Comparison of ENCODE assay signal across 8 cellular contexts in the genomic region with DNA sequence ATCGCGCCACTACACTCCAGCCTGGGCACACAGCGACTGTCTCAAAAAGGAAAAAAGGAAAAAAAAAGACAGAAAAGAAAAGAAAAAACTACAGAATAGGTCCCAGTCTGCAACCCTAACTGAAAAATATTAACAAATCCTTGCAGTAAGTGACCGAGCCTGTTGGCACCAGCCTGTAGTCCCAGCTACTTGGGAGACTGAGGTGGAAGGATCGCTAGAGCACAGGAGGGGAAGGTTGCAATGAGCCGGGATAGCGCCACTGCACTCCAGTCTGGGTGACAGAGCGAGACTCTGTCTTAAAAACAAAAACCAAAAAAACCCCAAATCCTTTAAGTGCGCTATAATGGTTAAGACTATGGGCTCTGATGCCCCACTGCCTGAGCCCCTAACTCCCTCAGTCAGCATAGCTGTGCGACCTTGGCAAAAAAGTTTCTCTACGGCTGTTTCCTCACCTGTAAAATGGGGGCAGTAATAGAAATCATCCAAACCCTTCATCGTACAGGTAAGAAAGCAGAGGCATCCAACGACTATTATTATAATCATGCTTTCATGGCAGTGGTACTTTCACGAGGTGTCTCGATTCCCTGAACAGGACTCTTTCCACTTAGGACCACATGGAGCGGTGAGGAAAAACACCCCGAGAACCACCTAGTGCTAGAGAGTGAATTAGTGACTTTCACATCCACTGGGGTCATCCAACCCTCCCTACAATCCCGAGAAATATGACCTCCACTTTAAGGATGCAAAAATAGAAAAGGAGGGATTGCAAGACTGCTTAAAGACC. TPM values are rescaled to one million over a fixed set of nuclear protein-coding genes. Genes with fewer than 3 reads are reported as not detected.
A peak's percentile ranks its signal among the peaks of the same experiment; 100 is the strongest.
DNase-seq lines count a peak whose midpoint lies in the region; ATAC-seq and TF ChIP-seq lines count a peak whose summit lies in the region.

No MANE protein-coding gene starts in this region.

- H3K27me3 Mint-ChIP-seq in IgD-negative memory B cell (peaks cover 2% of the 10 kb centered on the region), immature natural killer cell (ENCODE audit: low read depth in 3 of 3) (peaks cover 13 to 18% (median 16%) of the 10 kb centered on the region in 3 donors)

- H3K36me3 Mint-ChIP-seq in IgD-negative memory B cell (peaks cover 5% of the 10 kb centered on the region), immature natural killer cell (peaks cover 0 to 10% (median 0%) of the 10 kb centered on the region in 3 donors)

- intact Hi-C loops in ascending aorta (cut with DNase I), result loop anchor here (1.0 to 5.0 kb wide), 5 partner anchors 33 to 261 kb away; partner anchors contain the start of genes HYCC1 and IL6

- H3K4me3 Mint-ChIP-seq in IgD-negative memory B cell (peak overlapping the region; percentile 98 to 100 (median 99)), immature natural killer cell (peak overlapping the region; percentile 99 to 100 (median 100))

- H3K27ac ChIP-seq in ascending aorta, result peak overlapping the region; percentile 67 to 80

- peak overlapping the region; percentile 74 to 86 for H3K4me3 ChIP-seq in ascending aorta

- H3K27ac Mint-ChIP-seq in IgD-negative memory B cell (peak overlapping the region; percentile 96 to 99 (median 99)), immature natural killer cell (peak overlapping the region; percentile 96 to 100 (median 100))

- DNase-seq in ELF-1 (ENCODE audit: low read depth, low spot score), result peak; percentile 55
- no peak for DNase-seq in ascending aorta (ENCODE audit: low spot score in 2 of 2)
- no peak for DNase-seq in immature natural killer cell
- DNase-seq in stimulated activated CD8-positive, alpha-beta memory T cell treated with anti-CD3 and anti-CD28 coated beads, Interleukin-4, amount 100 ng/mL, for 48 hours, result peak; percentile 31
- DNase-seq in GM13976 (ENCODE audit: low spot score), result no peak

- in situ Hi-C loops in GM13976 (cut with MboI; ENCODE audit: low sequenced_read_pairs, unreplicated experiment), result no loop called here

- TF ChIP-seq CTCF in ascending aorta (IDR thresholded peaks at IDR 0.05) (no peak), GM13976 (IDR thresholded peaks at IDR 0.05; ENCODE audit: borderline replicate concordance, control extremely low read depth, extremely low read depth, insufficient read depth, missing control alignments) (no peak)

- ATAC-seq in HG03439 (IDR thresholded peaks at IDR 0.05; ENCODE audit: unreplicated experiment) (no peak), HG03469 (IDR thresholded peaks at IDR 0.05; ENCODE audit: unreplicated experiment) (no peak)

- H3K9me3 Mint-ChIP-seq in IgD-negative memory B cell (no peaks in the 10 kb centered on the region), immature natural killer cell (no peaks in the 10 kb centered on the region)

- H3K4me1 Mint-ChIP-seq in IgD-negative memory B cell, result peaks cover 17 to 30% (median 20%) of the 10 kb centered on the region in 3 donors
- H3K4me1 Mint-ChIP-seq in immature natural killer cell, result peaks cover 34 to 63% of the 10 kb centered on the region in 2 donors

- H3K27me3 ChIP-seq in ascending aorta, result no peaks in the 10 kb centered on the region

- H3K9me3 ChIP-seq in ascending aorta, result no peaks in the 10 kb centered on the region

- H3K36me3 ChIP-seq in ascending aorta, result peaks cover 5 to 9% of the 10 kb centered on the region in 2 donors

- H3K4me1 ChIP-seq in ascending aorta, result peaks cover 3 to 9% of the 10 kb centered on the region in 2 donors

RNA-seq across cellular contexts. Expression of gene TOMM7, which starts 0.8 kb away (rescaled TPM):
- polyA plus RNA-seq in IgD-negative memory B cell (479 TPM), immature natural killer cell (100 to 1,000 TPM; 125 to 218 (median 190) TPM)
- total RNA-seq in ascending aorta, result 65.1 TPM

Comparison
In these comparisons a context has a peak if more than half of its experiments do, and no peak if none do; other contexts are left out.
1. DNase-seq: peak in ELF-1 (single experiment) and stimulated activated CD8-positive, alpha-beta memory T cell treated with anti-CD3 and anti-CD28 coated beads, Interleukin-4, amount 100 ng/mL, for 48 hours (single experiment); none in ascending aorta (0 of 2), immature natural killer cell (0 of 3) and GM13976 (single experiment).